ENCODE assay signal across 24 cellular contexts in genomic region chr12:99648183-99648582, GRCh38. TPM values are rescaled to one million over a fixed set of nuclear protein-coding genes. Genes with fewer than 3 reads are reported as not detected.
DNase-seq lines count a peak whose midpoint lies in the region; ATAC-seq and TF ChIP-seq lines count a peak whose summit lies in the region.
"Had no signal": no experiment of that assay in that cellular context is flagged by ENCODE, and none has a peak within 500 bp of the region (broad histone marks: within the 10 kb centered on the region; RNA-seq: fewer than 3 reads in every experiment).

No MANE protein-coding gene starts in this region.

- TF ChIP-seq EP300 in gastroesophageal sphincter (IDR thresholded peaks at IDR 0.05) = no peak

- H3K27me3 ChIP-seq in gastroesophageal sphincter (no peaks in the 10 kb centered on the region), upper lobe of right lung (no peaks in the 10 kb centered on the region)
- H3K27me3 ChIP-seq: BE2C, BLaER1 had no signal

- no peak overlapping the region for H3K4me3 ChIP-seq in OCI-LY7 (ENCODE audit: low read depth, low read length, poor library complexity, severe bottlenecking)
- no peak overlapping the region for H3K4me3 ChIP-seq in gastroesophageal sphincter
- no peak overlapping the region for H3K4me3 ChIP-seq in upper lobe of right lung
- H3K4me3 ChIP-seq: BLaER1, GM12878 had no signal

- 87 to 93% methylated on average over 11 to 13 of the region's 14 CpGs for WGBS in gastroesophageal sphincter (ENCODE audit: low coverage in 1 of 2), 2 donors

- no peaks in the 10 kb centered on the region for H3K9me2 ChIP-seq in OCI-LY7 (ENCODE audit: insufficient read depth, low read length)

- H3K27ac ChIP-seq in OCI-LY7 (ENCODE audit: low read depth, low read length, poor library complexity, severe bottlenecking) (no peak overlapping the region), gastroesophageal sphincter (no peak overlapping the region), upper lobe of right lung (no peak overlapping the region)
- H3K27ac ChIP-seq: BLaER1 had no signal

- no peaks in the 10 kb centered on the region for H3K4me1 ChIP-seq in OCI-LY7 (ENCODE audit: insufficient read depth, low read length, poor library complexity, severe bottlenecking)
- no peaks in the 10 kb centered on the region for H3K4me1 ChIP-seq in gastroesophageal sphincter
- no peaks in the 10 kb centered on the region for H3K4me1 ChIP-seq in upper lobe of right lung
- H3K4me1 ChIP-seq: BE2C, BLaER1 had no signal

- H3K36me3 ChIP-seq in OCI-LY7 (ENCODE audit: insufficient read depth, low read length) (no peaks in the 10 kb centered on the region; the same call in 1 of the 2 replicates), gastroesophageal sphincter (peaks cover 0 to 15% of the 10 kb centered on the region in 2 donors), upper lobe of right lung (no peaks in the 10 kb centered on the region)
- H3K36me3 ChIP-seq: BE2C had no signal

- H3K4me2 ChIP-seq in OCI-LY7 (ENCODE audit: low read length) = no peak overlapping the region
- H3K4me2 ChIP-seq: BLaER1 had no signal

- BruUV-seq in OCI-LY7 (replicated peaks; lab: Mats Ljungman, UMichigan) = no TSS peak

- ATAC-seq in gastroesophageal sphincter (peak; percentile 19), upper lobe of right lung (peak; percentile 9)
- ATAC-seq: GM12878 had no signal

- POLR2A ChIA-PET in OCI-LY7 (lab: Charles Lee) = interaction anchor here (0.7 kb wide), 1 partner anchor 846 kb away, joined by 4 read pairs; no protein-coding TSS in a partner anchor

- no peaks in the 10 kb centered on the region for H3K79me2 ChIP-seq in OCI-LY7 (ENCODE audit: insufficient read depth, low read depth, low read length)

- H3K9me3 ChIP-seq in OCI-LY7 (ENCODE audit: low read length) (peaks cover 14% of the 10 kb centered on the region; the same call in 1 of the 2 replicates), gastroesophageal sphincter (no peaks in the 10 kb centered on the region), upper lobe of right lung (no peaks in the 10 kb centered on the region)
- H3K9me3 ChIP-seq: BE2C, BLaER1 had no signal

- no peaks in the 10 kb centered on the region for H4K20me1 ChIP-seq in OCI-LY7 (ENCODE audit: insufficient read depth, low read length)
- H4K20me1 ChIP-seq: BLaER1 had no signal

- no peak for TF ChIP-seq POLR2A in gastroesophageal sphincter (IDR thresholded peaks at IDR 0.05)

- no peak for DNase-seq in OCI-LY7 (ENCODE audit: low spot score)
- peak; percentile 57 for DNase-seq in upper lobe of right lung
- no peak for DNase-seq in stimulated activated CD8-positive, alpha-beta memory T cell treated with anti-CD3 and anti-CD28 coated beads, Interleukin-4, amount 100 ng/mL, for 48 hours
- no peak for DNase-seq in activated naive CD4-positive, alpha-beta T cell treated with Interleukin-2 at 50 U/mL for 16 hours
- DNase-seq: ACHN; BE2C; C1 segment of cervical spinal cord; CD4-positive, alpha-beta memory T cell; CD4-positive, CD25-positive, alpha-beta regulatory T cell; CD8-positive, alpha-beta memory T cell; COR-L47; DMS 273 treated with DMSO at 0.1 percent for 48 hours; DMS153; DMS53; DMS79; DND-41; EL; GDM1 had no signal

- CTCF ChIA-PET in OCI-LY7 (lab: Charles Lee; ENCODE audit: unreplicated experiment) = no interaction called here

- peak overlapping the region; percentile 22; the same call in 1 of the 2 replicates for H2AFZ ChIP-seq in OCI-LY7 (ENCODE audit: low read length)

- intact Hi-C loops in OCI-LY7 (cut with micrococcal nuclease; ENCODE audit: unreplicated experiment) = no loop called here
- intact Hi-C loops in upper lobe of right lung (cut with DNase I) = no loop called here

- TF ChIP-seq CTCF in OCI-LY7 (conservative IDR thresholded peaks at IDR 0.05; ENCODE audit: low read length) (no peak), gastroesophageal sphincter (IDR thresholded peaks at IDR 0.05) (no peak), upper lobe of right lung (IDR thresholded peaks at IDR 0.05) (no peak)

RNA-seq across cellular contexts. Expression of gene GARIN6, which starts 0.6 kb away (rescaled TPM):
- not detected in 2 replicates for total RNA-seq in OCI-LY7 (2014; rRNA removed; shearing (Covaris generic))
- total RNA-seq in OCI-LY7 (2022) = not detected in 2 replicates
- total RNA-seq in gastroesophageal sphincter = not detected
- not detected for total RNA-seq in upper lobe of right lung
- total RNA-seq: A673; CD4-positive, alpha-beta memory T cell; CD4-positive, CD25-positive, alpha-beta regulatory T cell; CD8-positive, alpha-beta memory T cell; Daoy; G401; GM12878 had no signal
